8 cellular contexts compared by ENCODE assay signal in the genomic region with DNA sequence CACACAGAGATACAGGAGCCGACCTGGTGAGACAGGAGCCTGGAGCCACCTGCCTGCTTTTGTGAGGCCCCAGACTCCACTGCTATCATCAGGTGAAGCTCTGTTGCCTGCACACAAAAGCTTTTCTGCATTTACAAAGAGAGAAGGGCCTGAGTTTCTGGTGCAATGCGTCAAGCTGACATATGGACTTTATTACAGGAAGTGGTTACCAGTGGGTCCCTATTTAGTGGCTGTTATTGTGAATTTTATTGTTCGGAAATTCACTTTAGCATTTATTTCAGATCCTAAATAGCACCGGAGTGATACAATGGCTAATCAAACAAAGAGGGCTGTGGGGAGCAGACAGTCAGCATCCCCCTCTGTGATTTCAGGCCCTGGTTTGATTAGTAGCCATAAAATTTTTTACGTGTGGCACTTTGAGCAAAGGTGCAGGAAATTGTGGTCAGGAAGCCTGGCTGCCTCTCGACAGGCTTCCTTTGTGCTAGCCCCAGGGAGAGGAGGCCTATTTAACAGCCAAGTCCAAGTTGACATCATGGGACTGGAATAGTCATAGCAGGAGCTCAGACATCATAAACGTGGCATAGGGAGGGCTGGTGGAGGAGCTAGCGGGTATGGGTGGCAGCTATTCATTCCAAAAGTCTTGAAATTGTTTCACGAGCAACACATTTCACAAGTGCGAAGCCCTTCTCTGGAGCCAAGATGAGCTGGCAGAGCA. TPM values are rescaled to one million over a fixed set of nuclear protein-coding genes. Genes with fewer than 3 reads are reported as not detected.
A peak's percentile ranks its signal among the peaks of the same experiment; 100 is the strongest.
DNase-seq lines count a peak whose midpoint lies in the region; ATAC-seq and TF ChIP-seq lines count a peak whose summit lies in the region.

No MANE protein-coding gene starts in this region.

- no peaks in the 10 kb centered on the region for H3K36me3 Mint-ChIP-seq in activated naive CD8-positive, alpha-beta T cell treated with anti-CD3 and anti-CD28 coated beads, Interleukin-2, amount 50 U/mL, for 24 hours (ENCODE audit: low read depth)
- H3K36me3 Mint-ChIP-seq in mesothelial cell of epicardium, result peaks cover 23% of the 10 kb centered on the region

- ATAC-seq in HG03108 (IDR thresholded peaks at IDR 0.05; ENCODE audit: unreplicated experiment) (peak; percentile 62), omental fat pad (ENCODE audit: low FRiP score) (no peak)
- peak; percentile 88 for ATAC-seq in activated naive CD8-positive, alpha-beta T cell treated with anti-CD3 and anti-CD28 coated beads, Interleukin-2, amount 50 U/mL, for 24 hours

- no peaks in the 10 kb centered on the region for H3K27me3 Mint-ChIP-seq in activated naive CD8-positive, alpha-beta T cell treated with anti-CD3 and anti-CD28 coated beads, Interleukin-2, amount 50 U/mL, for 24 hours
- H3K27me3 Mint-ChIP-seq in mesothelial cell of epicardium (ENCODE audit: low read depth), result no peaks in the 10 kb centered on the region

- TF ChIP-seq CTCF in mesothelial cell of epicardium (IDR thresholded peaks at IDR 0.05; ENCODE audit: unreplicated experiment) (no peak), omental fat pad (IDR thresholded peaks at IDR 0.05) (no peak)

- H3K9me3 Mint-ChIP-seq in activated naive CD8-positive, alpha-beta T cell treated with anti-CD3 and anti-CD28 coated beads, Interleukin-2, amount 50 U/mL, for 24 hours, result no peaks in the 10 kb centered on the region
- no peaks in the 10 kb centered on the region for H3K9me3 Mint-ChIP-seq in mesothelial cell of epicardium

- H3K4me3 Mint-ChIP-seq in activated naive CD8-positive, alpha-beta T cell treated with anti-CD3 and anti-CD28 coated beads, Interleukin-2, amount 50 U/mL, for 24 hours, result no peak overlapping the region
- H3K4me3 Mint-ChIP-seq in mesothelial cell of epicardium, result no peak overlapping the region

- no peak overlapping the region for H3K27ac Mint-ChIP-seq in activated naive CD8-positive, alpha-beta T cell treated with anti-CD3 and anti-CD28 coated beads, Interleukin-2, amount 50 U/mL, for 24 hours
- H3K27ac Mint-ChIP-seq in mesothelial cell of epicardium, result peak overlapping the region; percentile 48

- H3K4me1 Mint-ChIP-seq in activated naive CD8-positive, alpha-beta T cell treated with anti-CD3 and anti-CD28 coated beads, Interleukin-2, amount 50 U/mL, for 24 hours, result peaks cover 24% of the 10 kb centered on the region
- H3K4me1 Mint-ChIP-seq in mesothelial cell of epicardium, result peaks cover 27% of the 10 kb centered on the region

- DNase-seq in stimulated activated CD4-positive, alpha-beta T cell treated with anti-CD3 and anti-CD28 coated beads, Interleukin-15, amount 100 ng/mL, for 24 hours, result peak; percentile 62
- no peak for DNase-seq in stimulated activated CD4-positive, alpha-beta T cell treated with anti-CD3 and anti-CD28 coated beads, Interleukin-4, amount 100 ng/mL, for 1 hour
- DNase-seq in NOMO-1 treated with DMSO at 0.1 percent for 48 hours (lab: John Stamatoyannopoulos, UW; ENCODE audit: unreplicated experiment) (peak; percentile 92), mesothelial cell of epicardium (ENCODE audit: low spot score in 2 of 2, unreplicated experiment in 2 of 2) (no peak), Ammon's horn (ENCODE audit: low spot score) (no peak), omental fat pad (ENCODE audit: low spot score) (no peak)
- peak; percentile 28 for DNase-seq in activated naive CD8-positive, alpha-beta T cell treated with anti-CD3 and anti-CD28 coated beads, Interleukin-2, amount 50 U/mL, for 24 hours

RNA-seq across cellular contexts. Expression of gene TGFBI, which starts 8.4 kb away (rescaled TPM):
- total RNA-seq in mesothelial cell of epicardium (339 to 354 TPM (median 345 TPM) in 3 replicates), omental fat pad (100 to 1,000 TPM; 117 to 338 (median 180) TPM)

Comparison
In these comparisons a context has a peak if more than half of its experiments do, and no peak if none do; other contexts are left out.
1. DNase-seq: peak in stimulated activated CD4-positive, alpha-beta T cell treated with anti-CD3 and anti-CD28 coated beads, Interleukin-15, amount 100 ng/mL, for 24 hours (single experiment), NOMO-1 treated with DMSO at 0.1 percent for 48 hours (single experiment) and activated naive CD8-positive, alpha-beta T cell treated with anti-CD3 and anti-CD28 coated beads, Interleukin-2, amount 50 U/mL, for 24 hours (single experiment); none in stimulated activated CD4-positive, alpha-beta T cell treated with anti-CD3 and anti-CD28 coated beads, Interleukin-4, amount 100 ng/mL, for 1 hour (single experiment), mesothelial cell of epicardium (0 of 2), Ammon's horn (single experiment) and omental fat pad (single experiment).